Comparison of ENCODE assay signal across 18 cellular contexts in the genomic region with DNA sequence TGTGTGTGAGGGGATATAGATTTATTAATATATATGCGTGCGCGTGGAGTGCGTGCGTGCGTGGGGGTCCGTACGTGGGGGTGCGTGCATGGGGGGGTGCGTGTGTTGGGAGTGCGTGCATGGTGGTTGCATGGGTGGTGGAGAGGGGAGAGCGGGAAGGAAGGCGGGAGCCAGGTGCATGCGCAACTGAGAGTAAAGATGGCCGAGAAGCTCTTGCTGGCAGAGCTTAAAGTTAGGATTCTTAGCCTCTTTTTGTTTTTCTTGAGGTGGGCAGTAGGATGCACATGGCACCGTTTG. TPM values are rescaled to one million over a fixed set of nuclear protein-coding genes. Genes with fewer than 3 reads are reported as not detected.
DNase-seq lines count a peak whose midpoint lies in the region; TF ChIP-seq lines count a peak whose summit lies in the region.
"Had no signal": no experiment of that assay in that cellular context is flagged by ENCODE, and none has a peak within 500 bp of the region (broad histone marks: within the 10 kb centered on the region; RNA-seq: fewer than 3 reads in every experiment).

No MANE protein-coding gene starts in this region.

- no peaks in the 10 kb centered on the region for H3K27me3 ChIP-seq in iPS-18a (ENCODE audit: control insufficient read depth, insufficient read depth, low read length)
- H3K27me3 ChIP-seq in ascending aorta, result no peaks in the 10 kb centered on the region
- H3K27me3 ChIP-seq: right lobe of liver had no signal

- H3K27ac ChIP-seq in iPS-18a (ENCODE audit: low read length) (no peak overlapping the region), ascending aorta (no peak overlapping the region)
- H3K27ac ChIP-seq: heart left ventricle, right lobe of liver, uterus had no signal

- CTCF ChIA-PET in MCF 10A (lab: Yijun Ruan, JAX), result interaction anchor here (0.7 to 1.6 kb wide), 2 partner anchors 18 to 43 kb away, joined by 3 to 6 read pairs; no protein-coding TSS in a partner anchor

- H3K36me3 ChIP-seq in iPS-18a (ENCODE audit: control insufficient read depth, low read depth, low read length), result no peaks in the 10 kb centered on the region
- no peaks in the 10 kb centered on the region for H3K36me3 ChIP-seq in ascending aorta
- H3K36me3 ChIP-seq: heart left ventricle, right lobe of liver, uterus had no signal

- peak overlapping the region; percentile 82 for H3K4me3 ChIP-seq in iPS-18a (ENCODE audit: low read length)
- peak overlapping the region; percentile 54 for H3K4me3 ChIP-seq in skeletal muscle cell (ENCODE audit: low read depth, low read length)
- H3K4me3 ChIP-seq in ascending aorta, result no peak overlapping the region
- H3K4me3 ChIP-seq: right lobe of liver, uterus had no signal

- peaks cover 51% of the 10 kb centered on the region for H3K27me3 Mint-ChIP-seq in MCF 10A (ENCODE audit: insufficient read depth, unreplicated experiment)

- TF ChIP-seq CTCF in MCF 10A (IDR thresholded peaks at IDR 0.05; ENCODE audit: unreplicated experiment) (no peak), ascending aorta (IDR thresholded peaks at IDR 0.05) (no peak)

- no TSS peak for BruUV-seq in MCF 10A (replicated peaks; lab: Mats Ljungman, UMichigan)

- POLR2A ChIA-PET in MCF 10A (lab: Yijun Ruan, JAX), result no interaction called here

- peaks cover 3% of the 10 kb centered on the region for H3K4me1 ChIP-seq in iPS-18a (ENCODE audit: control insufficient read depth, low read depth, low read length)
- H3K4me1 ChIP-seq in ascending aorta, result no peaks in the 10 kb centered on the region
- H3K4me1 ChIP-seq: heart left ventricle, right lobe of liver, uterus had no signal

- peaks cover 13% of the 10 kb centered on the region for H3K4me1 Mint-ChIP-seq in MCF 10A (ENCODE audit: insufficient read depth, unreplicated experiment)
- H3K4me1 Mint-ChIP-seq: activated CD8-positive, alpha-beta memory T cell treated with anti-CD3 and anti-CD28 coated beads, Interleukin-2, amount 10 ng/mL, durations not matched to agents 7 days and 5 days; IgD-negative memory B cell had no signal

- intact Hi-C loops in MCF 10A (cut with micrococcal nuclease) (no loop called here), ascending aorta (cut with DNase I) (no loop called here)

- H3K9ac ChIP-seq in iPS-18a (ENCODE audit: low read length), result peak overlapping the region; percentile 59

- H3K27ac Mint-ChIP-seq in MCF 10A (ENCODE audit: low read depth, unreplicated experiment), result peak overlapping the region; percentile 39
- H3K27ac Mint-ChIP-seq: activated CD8-positive, alpha-beta memory T cell treated with anti-CD3 and anti-CD28 coated beads, Interleukin-2, amount 10 ng/mL, durations not matched to agents 7 days and 5 days; activated naive CD4-positive, alpha-beta T cell treated with anti-CD3 and anti-CD28 coated beads, Interleukin-2, amount 50 U/mL, for 24 hours; CD8-positive, alpha-beta T cell; IgD-negative memory B cell; natural killer cell treated with Interleukin-12 subunit alpha and Interleukin-12 subunit beta and Interleukin-15 and Interleukin-18, amount 100 ng/mL, for 72 hours; stimulated activated naive B cell treated with anti-CD40 and anti-IgM and Interleukin-4, amounts not matched to agents 10 μg/mL and 1 μg/mL and 100 μg/mL, for 72 hours had no signal

- DNase-seq in NCI-H748 (lab: John Stamatoyannopoulos, UW; ENCODE audit: unreplicated experiment) (peak; percentile 34), NCI-H748 treated with DMSO at 0.1 percent for 48 hours (lab: John Stamatoyannopoulos, UW) (no peak), MCF 10A (ENCODE audit: unreplicated experiment) (no peak), skeletal muscle cell (ENCODE audit: low read depth) (no peak), islet precursor cell (no peak), ascending aorta (ENCODE audit: low spot score in 2 of 2) (no peak), GDM1 (lab: John Stamatoyannopoulos, UW) (no peak)
- DNase-seq: activated CD8-positive, alpha-beta memory T cell treated with anti-CD3 and anti-CD28 coated beads, Interleukin-2, amount 10 ng/mL, durations not matched to agents 7 days and 5 days; CD8-positive, alpha-beta T cell; right lobe of liver; stimulated activated naive B cell treated with anti-CD40 and anti-IgM and Interleukin-4, amounts not matched to agents 10 μg/mL and 1 μg/mL and 100 μg/mL, for 72 hours; uterus had no signal

- peaks cover 4% of the 10 kb centered on the region for H3K36me3 Mint-ChIP-seq in MCF 10A (ENCODE audit: insufficient read depth, unreplicated experiment)
- H3K36me3 Mint-ChIP-seq: activated CD8-positive, alpha-beta memory T cell treated with anti-CD3 and anti-CD28 coated beads, Interleukin-2, amount 10 ng/mL, durations not matched to agents 7 days and 5 days; activated naive CD4-positive, alpha-beta T cell treated with anti-CD3 and anti-CD28 coated beads, Interleukin-2, amount 50 U/mL, for 24 hours; CD8-positive, alpha-beta T cell; natural killer cell treated with Interleukin-12 subunit alpha and Interleukin-12 subunit beta and Interleukin-15 and Interleukin-18, amount 100 ng/mL, for 72 hours; stimulated activated naive B cell treated with anti-CD40 and anti-IgM and Interleukin-4, amounts not matched to agents 10 μg/mL and 1 μg/mL and 100 μg/mL, for 72 hours had no signal

- peak overlapping the region; percentile 84 for H3K4me3 Mint-ChIP-seq in MCF 10A (ENCODE audit: unreplicated experiment)
- H3K4me3 Mint-ChIP-seq: activated CD8-positive, alpha-beta memory T cell treated with anti-CD3 and anti-CD28 coated beads, Interleukin-2, amount 10 ng/mL, durations not matched to agents 7 days and 5 days; CD8-positive, alpha-beta T cell; IgD-negative memory B cell; natural killer cell treated with Interleukin-12 subunit alpha and Interleukin-12 subunit beta and Interleukin-15 and Interleukin-18, amount 100 ng/mL, for 72 hours; stimulated activated naive B cell treated with anti-CD40 and anti-IgM and Interleukin-4, amounts not matched to agents 10 μg/mL and 1 μg/mL and 100 μg/mL, for 72 hours had no signal

- no peaks in the 10 kb centered on the region for H3K9me3 ChIP-seq in iPS-18a (ENCODE audit: control insufficient read depth, low read depth, low read length)
- H3K9me3 ChIP-seq in ascending aorta, result no peaks in the 10 kb centered on the region
- H3K9me3 ChIP-seq: heart left ventricle, right lobe of liver, uterus had no signal

- H3K9me3 Mint-ChIP-seq in MCF 10A (ENCODE audit: unreplicated experiment), result no peaks in the 10 kb centered on the region
- H3K9me3 Mint-ChIP-seq: activated naive CD4-positive, alpha-beta T cell treated with anti-CD3 and anti-CD28 coated beads, Interleukin-2, amount 50 U/mL, for 24 hours; CD8-positive, alpha-beta T cell; IgD-negative memory B cell; natural killer cell treated with Interleukin-12 subunit alpha and Interleukin-12 subunit beta and Interleukin-15 and Interleukin-18, amount 100 ng/mL, for 72 hours had no signal

RNA-seq across cellular contexts. Expression of a gene that starts 45.8 kb away (rescaled TPM):
- total RNA-seq in MCF 10A (2022) (not detected in 2 replicates), ascending aorta (not detected)
- total RNA-seq: activated CD8-positive, alpha-beta memory T cell treated with anti-CD3 and anti-CD28 coated beads, Interleukin-2, amount 10 ng/mL, durations not matched to agents 7 days and 5 days; CD8-positive, alpha-beta T cell; heart left ventricle; liver; natural killer cell treated with Interleukin-12 subunit alpha and Interleukin-12 subunit beta and Interleukin-15 and Interleukin-18, amount 100 ng/mL, for 72 hours; right lobe of liver; uterus had no signal

Comparison
In these comparisons a context has a peak if more than half of its experiments do, and no peak if none do; other contexts are left out.
1. H3K4me3 ChIP-seq: peak in iPS-18a (single experiment) and skeletal muscle cell (single experiment); none in ascending aorta (0 of 2).